In the genomic region with DNA sequence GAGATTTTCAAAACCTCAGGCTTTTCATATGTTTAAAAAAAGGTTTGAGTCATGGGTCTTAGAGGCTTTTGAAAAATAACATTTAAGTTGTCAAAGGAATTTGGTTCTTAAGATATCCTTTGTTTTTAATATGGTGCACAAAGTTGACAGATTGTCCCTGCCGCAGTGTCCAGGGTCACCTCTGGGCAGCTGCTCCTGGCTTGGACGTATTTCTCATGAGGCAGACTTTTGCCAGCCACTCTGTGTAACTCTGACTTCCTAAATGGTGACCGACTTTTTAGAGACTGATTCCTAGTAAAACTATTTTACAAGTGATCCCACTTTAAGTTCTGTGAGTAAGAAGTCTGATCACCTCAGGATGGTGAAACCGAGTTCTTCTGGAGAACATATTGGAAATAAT, we compare ENCODE assay signal across 22 cellular contexts.
"Had no signal": no experiment of that assay in that cellular context is flagged by ENCODE, and none has a peak within 500 bp of the region (broad histone marks: within the 10 kb centered on the region; RNA-seq: fewer than 3 reads in every experiment).

No MANE protein-coding gene starts in this region.

- ATAC-seq: activated CD4-positive, alpha-beta T cell treated with anti-CD3 and anti-CD28 coated beads for 36 hours; body of pancreas; left colon; lower lobe of right lung; mucosa of descending colon; T-helper 17 cell had no signal

- H3K4me1 ChIP-seq: body of pancreas had no signal

- DNase-seq: activated B cell treated with CpG ODN at 0.5 μM for 24 hours; activated CD4-positive, alpha-beta T cell treated with anti-CD3 and anti-CD28 coated beads for 36 hours; activated CD4-positive, alpha-beta T cell treated with anti-CD3 and anti-CD28 coated beads, Interleukin-2, amount 50 U/mL, for 48 hours; activated naive CD4-positive, alpha-beta T cell treated with anti-CD3 and anti-CD28 coated beads for 36 hours; activated naive CD8-positive, alpha-beta T cell treated with anti-CD3 and anti-CD28 coated beads, Interleukin-2, amount 10 ng/mL, durations not matched to agents 7 days and 5 days; activated T-cell treated with anti-CD3 and anti-CD28 coated beads, Interleukin-2, amount 50 U/mL, for 48 hours; amygdala; body of pancreas; caudate nucleus; endodermal cell; esophagus squamous epithelium; heart right ventricle; left colon; lower lobe of right lung; mesendoderm; mucosa of descending colon; nephron progenitor cell; stimulated activated CD4-positive, alpha-beta T cell treated with anti-CD3 and anti-CD28 coated beads, Interleukin-4, amount 100 ng/mL, for 24 hours; stimulated activated naive CD4-positive, alpha-beta T cell treated with Interleukin-2 at 50 U/mL for 16 hours; SW 1271; T-helper 17 cell; thyroid gland had no signal

- H3K9me3 ChIP-seq: body of pancreas, esophagus squamous epithelium, heart right ventricle, lower lobe of right lung, mucosa of descending colon, thyroid gland had no signal

- H3K4me3 ChIP-seq: body of pancreas, esophagus squamous epithelium, heart right ventricle, lower lobe of right lung, mucosa of descending colon, thyroid gland had no signal

- H3K27ac ChIP-seq: body of pancreas, esophagus squamous epithelium, lower lobe of right lung had no signal

- H3K27me3 ChIP-seq: body of pancreas, esophagus squamous epithelium, heart right ventricle, thyroid gland had no signal
